9 cellular contexts compared by ENCODE assay signal in genomic region chr11:31487848-31488247, GRCh38. TPM values are rescaled to one million over a fixed set of nuclear protein-coding genes. Genes with fewer than 3 reads are reported as not detected.
DNase-seq lines count a peak whose midpoint lies in the region; ATAC-seq and TF ChIP-seq lines count a peak whose summit lies in the region.
"Had no signal": no experiment of that assay in that cellular context is flagged by ENCODE, and none has a peak within 500 bp of the region (broad histone marks: within the 10 kb centered on the region; RNA-seq: fewer than 3 reads in every experiment).

No MANE protein-coding gene starts in this region.

- H3K36me3 ChIP-seq in RWPE2 (ENCODE audit: low read depth) (peaks cover 13% of the 10 kb centered on the region), hepatocyte (replicated peaks; ENCODE audit: insufficient read depth, low read depth) (no peaks in the 10 kb centered on the region), gastroesophageal sphincter (no peaks in the 10 kb centered on the region), right atrium auricular region (no peaks in the 10 kb centered on the region)

- no peak overlapping the region for H3K27ac ChIP-seq in RWPE2 (ENCODE audit: poor library complexity, severe bottlenecking)
- no peak overlapping the region for H3K27ac ChIP-seq in hepatocyte
- H3K27ac ChIP-seq in gastroesophageal sphincter: no peak overlapping the region
- no peak overlapping the region for H3K27ac ChIP-seq in right atrium auricular region

- no peak for TF ChIP-seq EP300 in gastroesophageal sphincter (IDR thresholded peaks at IDR 0.05)

- H3K27me3 ChIP-seq in RWPE2 (ENCODE audit: insufficient read depth, poor library complexity, severe bottlenecking): no peaks in the 10 kb centered on the region
- no peaks in the 10 kb centered on the region for H3K27me3 ChIP-seq in hepatocyte
- H3K27me3 ChIP-seq in gastroesophageal sphincter: no peaks in the 10 kb centered on the region
- no peaks in the 10 kb centered on the region for H3K27me3 ChIP-seq in right atrium auricular region

- no peaks in the 10 kb centered on the region for H3K9me3 ChIP-seq in RWPE2 (ENCODE audit: severe bottlenecking)
- H3K9me3 ChIP-seq in hepatocyte (ENCODE audit: low read depth): no peaks in the 10 kb centered on the region
- H3K9me3 ChIP-seq in gastroesophageal sphincter: no peaks in the 10 kb centered on the region
- H3K9me3 ChIP-seq in right atrium auricular region: no peaks in the 10 kb centered on the region

- peak; percentile 52 for TF ChIP-seq CTCF in RWPE2 (IDR thresholded peaks at IDR 0.05; ENCODE audit: poor library complexity, severe bottlenecking)
- peak; percentile 43 for TF ChIP-seq CTCF in hepatocyte (IDR thresholded peaks at IDR 0.05; ENCODE audit: poor library complexity)
- TF ChIP-seq CTCF in gastroesophageal sphincter (IDR thresholded peaks at IDR 0.05): peak in 2 of 4 experiments; percentile 25 to 40
- peak in 1 of 2 donors; percentile 51 for TF ChIP-seq CTCF in right atrium auricular region (IDR thresholded peaks at IDR 0.05)

- no peaks in the 10 kb centered on the region for H4K20me1 ChIP-seq in hepatocyte (ENCODE audit: insufficient read depth, poor library complexity, severe bottlenecking)

- no peak for TF ChIP-seq POLR2A in gastroesophageal sphincter (IDR thresholded peaks at IDR 0.05)

- H2AFZ ChIP-seq in hepatocyte: no peak overlapping the region

- peaks cover 7% of the 10 kb centered on the region for H3K79me2 ChIP-seq in hepatocyte

- DNase-seq in DMS53 treated with DMSO at 0.1 percent for 48 hours (lab: John Stamatoyannopoulos, UW; ENCODE audit: unreplicated experiment) (peak; percentile 0), RWPE2 (ENCODE audit: low spot score) (no peak), hepatocyte (ENCODE audit: low spot score) (peak; percentile 30), right atrium auricular region (ENCODE audit: low spot score) (no peak), NCI-H1048 (lab: John Stamatoyannopoulos, UW) (no peak)
- DNase-seq in stimulated activated CD4-positive, alpha-beta T cell treated with anti-CD3 and anti-CD28 coated beads, Interleukin-4, amount 100 ng/mL, for 1 hour: no peak

- H3K4me3 ChIP-seq in RWPE2 (ENCODE audit: severe bottlenecking) (no peak overlapping the region), hepatocyte (no peak overlapping the region), gastroesophageal sphincter (no peak overlapping the region), right atrium auricular region (no peak overlapping the region)

- ATAC-seq in HG02798 (IDR thresholded peaks at IDR 0.05; ENCODE audit: poor library complexity, unreplicated experiment) (peak; percentile 42), RWPE2 (ENCODE audit: low read depth) (no peak), gastroesophageal sphincter (no peak)
- ATAC-seq: naive thymus-derived CD8-positive, alpha-beta T cell had no signal

- 33% methylated on average over 1 of the region's 1 CpG for WGBS in hepatocyte (ENCODE audit: low lambda C conversion rate, missing lambda C conversion rate)
- WGBS in gastroesophageal sphincter (ENCODE audit: low coverage in 1 of 2), 2 donors: 14 to 23% methylated on average over 1 of the region's 1 CpG

- H3K4me1 ChIP-seq in RWPE2 (ENCODE audit: insufficient read depth, poor library complexity, severe bottlenecking) (no peaks in the 10 kb centered on the region), hepatocyte (ENCODE audit: insufficient read depth) (no peaks in the 10 kb centered on the region), gastroesophageal sphincter (peaks cover 0 to 9% (median 0%) of the 10 kb centered on the region in 3 donors), right atrium auricular region (peaks cover 0 to 5% of the 10 kb centered on the region in 2 donors)

- H3K4me2 ChIP-seq in hepatocyte: no peak overlapping the region

- no peaks in the 10 kb centered on the region for H3K9me2 ChIP-seq in hepatocyte (replicated peaks; ENCODE audit: insufficient read depth)

RNA-seq across cellular contexts. Expression of gene IMMP1L, which starts 21.6 kb away (rescaled TPM):
- 8.0 and 17.0 TPM in 2 replicates for total RNA-seq in hepatocyte
- polyA plus RNA-seq in hepatocyte: 30.2 and 33.6 TPM in 2 replicates
- 10 to 100 TPM in 3 of 4 donors, 1 to 10 TPM in 1; 3.9 to 38.6 (median 21.2) TPM for total RNA-seq in gastroesophageal sphincter
- 10 to 100 TPM in 1 of 2 donors, 1 to 10 TPM in 1; 9.1 to 22.9 TPM for total RNA-seq in right atrium auricular region

RNA-seq across cellular contexts. Expression of gene ELP4, which starts 21.7 kb away (rescaled TPM):
- 22.0 and 25.1 TPM in 2 replicates for total RNA-seq in hepatocyte
- polyA plus RNA-seq in hepatocyte: 12.3 and 15.7 TPM in 2 replicates
- total RNA-seq in gastroesophageal sphincter: 10 to 100 TPM; 20.6 to 33.8 (median 31.6) TPM
- 10 to 100 TPM; 14.0 to 15.6 TPM for total RNA-seq in right atrium auricular region

Comparison
In these comparisons a context has a peak if more than half of its experiments do, and no peak if none do; other contexts are left out.
1. DNase-seq: peak in DMS53 treated with DMSO at 0.1 percent for 48 hours (single experiment) and hepatocyte (single experiment); none in RWPE2 (single experiment), stimulated activated CD4-positive, alpha-beta T cell treated with anti-CD3 and anti-CD28 coated beads, Interleukin-4, amount 100 ng/mL, for 1 hour (single experiment), right atrium auricular region (single experiment) and NCI-H1048 (single experiment).